28 cellular contexts compared by ENCODE assay signal in genomic region chr3:14846481-14846880, GRCh38. TPM values are rescaled to one million over a fixed set of nuclear protein-coding genes. Genes with fewer than 3 reads are reported as not detected.
"Had no signal": no experiment of that assay in that cellular context is flagged by ENCODE, and none has a peak within 500 bp of the region (broad histone marks: within the 10 kb centered on the region; RNA-seq: fewer than 3 reads in every experiment).

No MANE protein-coding gene starts in this region.

- DNase-seq: activated B cell treated with CpG ODN at 0.5 μM for 24 hours; activated CD4-positive, alpha-beta memory T cell treated with anti-CD3 and anti-CD28 coated beads, Interleukin-2, amount 10 ng/mL, durations not matched to agents 7 days and 5 days; activated CD4-positive, alpha-beta T cell treated with anti-CD3 and anti-CD28 coated beads for 36 hours; activated CD8-positive, alpha-beta memory T cell treated with anti-CD3 and anti-CD28 coated beads, Interleukin-2, amount 10 ng/mL, durations not matched to agents 7 days and 5 days; activated gamma-delta T cell treated with Interleukin-2 at 50 U/mL for 16 hours; activated T-cell treated with anti-CD3 and anti-CD28 coated beads for 4 hours; body of pancreas; foreskin melanocyte; glutamatergic neuron; kidney glomerular epithelial cell; left ventricle myocardium superior; mammary epithelial cell; ovary; right cardiac atrium; stimulated activated CD4-positive, alpha-beta T cell treated with anti-CD3 and anti-CD28 coated beads, Interleukin-12 subunit alpha, Interleukin-12 subunit beta, amount 100 ng/mL, for 4 hours; stomach; T1000; testis had no signal

- H3K27me3 Mint-ChIP-seq: activated CD4-positive, alpha-beta T cell treated with anti-CD3 and anti-CD28 coated beads for 36 hours; activated naive CD4-positive, alpha-beta T cell treated with anti-CD3 and anti-CD28 coated beads, Interleukin-2, amount 50 U/mL, for 24 hours had no signal

- H3K4me1 Mint-ChIP-seq: activated CD4-positive, alpha-beta T cell treated with anti-CD3 and anti-CD28 coated beads for 36 hours had no signal

- H3K4me3 ChIP-seq: body of pancreas, cardiac muscle cell, hepatocyte, ovary, stomach, testis had no signal

- H3K36me3 Mint-ChIP-seq: activated CD8-positive, alpha-beta memory T cell treated with anti-CD3 and anti-CD28 coated beads, Interleukin-2, amount 10 ng/mL, durations not matched to agents 7 days and 5 days; activated naive CD4-positive, alpha-beta T cell treated with anti-CD3 and anti-CD28 coated beads, Interleukin-2, amount 50 U/mL, for 24 hours; stimulated activated effector memory CD8-positive, alpha-beta T cell treated with anti-CD3 and anti-CD28 coated beads, Interleukin-12 subunit alpha, Interleukin-12 subunit beta, amount 100 ng/mL, for 72 hours; type B pancreatic cell had no signal

- ATAC-seq: activated CD4-positive, alpha-beta T cell treated with anti-CD3 and anti-CD28 coated beads for 36 hours; activated CD8-positive, alpha-beta memory T cell treated with anti-CD3 and anti-CD28 coated beads, Interleukin-2, amount 10 ng/mL, durations not matched to agents 7 days and 5 days; body of pancreas; left ventricle myocardium superior; right cardiac atrium; stimulated activated effector memory CD8-positive, alpha-beta T cell treated with anti-CD3 and anti-CD28 coated beads, Interleukin-12 subunit alpha, Interleukin-12 subunit beta, amount 100 ng/mL, for 72 hours had no signal

- H3K36me3 ChIP-seq: cardiac muscle cell, neutrophil, ovary, stomach had no signal

- H2AFZ ChIP-seq: hepatocyte had no signal

- H3K9me3 Mint-ChIP-seq: activated B cell treated with CpG ODN at 0.5 μM for 24 hours; activated CD4-positive, alpha-beta memory T cell treated with anti-CD3 and anti-CD28 coated beads, Interleukin-2, amount 10 ng/mL, durations not matched to agents 7 days and 5 days; activated naive CD4-positive, alpha-beta T cell treated with anti-CD3 and anti-CD28 coated beads, Interleukin-2, amount 50 U/mL, for 24 hours; nephron; stimulated activated effector memory CD8-positive, alpha-beta T cell treated with anti-CD3 and anti-CD28 coated beads, Interleukin-12 subunit alpha, Interleukin-12 subunit beta, amount 100 ng/mL, for 72 hours; T-helper 1 cell treated with Interleukin-12 subunit alpha and Interleukin-12 subunit beta and Interleukin-4 antibody, amounts not matched to agents 30 μg/mL and 1 μg/mL, for 36 hours; type B pancreatic cell had no signal

- H3K79me2 ChIP-seq: hepatocyte had no signal

- FAIRE-seq: endometrium had no signal

- H3K4me2 ChIP-seq: hepatocyte had no signal

- H3K4me1 ChIP-seq: body of pancreas had no signal

- H3K9me3 ChIP-seq: body of pancreas, neutrophil, ovary, stomach, testis had no signal

- H3K27ac ChIP-seq: body of pancreas, cardiac muscle cell, hepatocyte, neutrophil, ovary, testis had no signal

- H3K4me3 Mint-ChIP-seq: activated B cell treated with CpG ODN at 0.5 μM for 24 hours; activated CD4-positive, alpha-beta memory T cell treated with anti-CD3 and anti-CD28 coated beads, Interleukin-2, amount 10 ng/mL, durations not matched to agents 7 days and 5 days; activated CD4-positive, alpha-beta T cell treated with anti-CD3 and anti-CD28 coated beads for 36 hours; activated CD8-positive, alpha-beta memory T cell treated with anti-CD3 and anti-CD28 coated beads, Interleukin-2, amount 10 ng/mL, durations not matched to agents 7 days and 5 days; activated naive CD4-positive, alpha-beta T cell treated with anti-CD3 and anti-CD28 coated beads, Interleukin-2, amount 50 U/mL, for 24 hours; nephron; stimulated activated effector memory CD8-positive, alpha-beta T cell treated with anti-CD3 and anti-CD28 coated beads, Interleukin-12 subunit alpha, Interleukin-12 subunit beta, amount 100 ng/mL, for 72 hours; T-helper 1 cell treated with Interleukin-12 subunit alpha and Interleukin-12 subunit beta and Interleukin-4 antibody, amounts not matched to agents 30 μg/mL and 1 μg/mL, for 36 hours; type B pancreatic cell had no signal

- H3K27ac Mint-ChIP-seq: activated B cell treated with CpG ODN at 0.5 μM for 24 hours; activated CD4-positive, alpha-beta memory T cell treated with anti-CD3 and anti-CD28 coated beads, Interleukin-2, amount 10 ng/mL, durations not matched to agents 7 days and 5 days; activated CD4-positive, alpha-beta T cell treated with anti-CD3 and anti-CD28 coated beads for 36 hours; activated CD8-positive, alpha-beta memory T cell treated with anti-CD3 and anti-CD28 coated beads, Interleukin-2, amount 10 ng/mL, durations not matched to agents 7 days and 5 days; activated naive CD4-positive, alpha-beta T cell treated with anti-CD3 and anti-CD28 coated beads, Interleukin-2, amount 50 U/mL, for 24 hours; stimulated activated effector memory CD8-positive, alpha-beta T cell treated with anti-CD3 and anti-CD28 coated beads, Interleukin-12 subunit alpha, Interleukin-12 subunit beta, amount 100 ng/mL, for 72 hours; T-helper 1 cell treated with Interleukin-12 subunit alpha and Interleukin-12 subunit beta and Interleukin-4 antibody, amounts not matched to agents 30 μg/mL and 1 μg/mL, for 36 hours; type B pancreatic cell had no signal

- H3K27me3 ChIP-seq: body of pancreas, cardiac muscle cell, ovary, testis had no signal

RNA-seq across cellular contexts. Expression of gene FGD5, which starts 27.7 kb away (rescaled TPM):
- total RNA-seq: activated B cell treated with CpG ODN at 0.5 μM for 24 hours; activated CD8-positive, alpha-beta memory T cell treated with anti-CD3 and anti-CD28 coated beads, Interleukin-2, amount 10 ng/mL, durations not matched to agents 7 days and 5 days; mammary epithelial cell; myocyte had no signal
- polyA plus RNA-seq: mammary epithelial cell had no signal
